In genomic region chrX:40439625-40440532, GRCh38 we compare ENCODE assay signal across 30 cellular contexts.
DNase-seq lines count a peak whose midpoint lies in the region; ATAC-seq and TF ChIP-seq lines count a peak whose summit lies in the region.
"Had no signal": no experiment of that assay in that cellular context is flagged by ENCODE, and none has a peak within 500 bp of the region (broad histone marks: within the 10 kb centered on the region; RNA-seq: fewer than 3 reads in every experiment).

No MANE protein-coding gene starts in this region.

- no peaks in the 10 kb centered on the region for H3K4me1 ChIP-seq in upper lobe of right lung
- H3K4me1 ChIP-seq: heart left ventricle, psoas muscle, uterus had no signal

- H3K36me3 Mint-ChIP-seq in activated CD4-positive, alpha-beta memory T cell treated with anti-CD3 and anti-CD28 coated beads for 36 hours: no peaks in the 10 kb centered on the region
- H3K36me3 Mint-ChIP-seq in activated CD4-positive, alpha-beta memory T cell treated with anti-CD3 and anti-CD28 coated beads, Interleukin-2, amount 10 ng/mL, durations not matched to agents 7 days and 5 days (ENCODE audit: low read depth): no peaks in the 10 kb centered on the region
- no peaks in the 10 kb centered on the region for H3K36me3 Mint-ChIP-seq in activated naive CD8-positive, alpha-beta T cell treated with anti-CD3 and anti-CD28 coated beads, Interleukin-2, amount 50 U/mL, for 24 hours (ENCODE audit: low read depth)
- H3K36me3 Mint-ChIP-seq: brain, mesothelial cell of epicardium, naive B cell had no signal

- TF ChIP-seq CTCF in upper lobe of right lung (IDR thresholded peaks at IDR 0.05): no peak
- no peak for TF ChIP-seq CTCF in foreskin fibroblast (IDR thresholded peaks at IDR 0.05; ENCODE audit: low read depth, low read length)

- no peaks in the 10 kb centered on the region for H3K9me3 ChIP-seq in upper lobe of right lung
- H3K9me3 ChIP-seq: heart left ventricle, psoas muscle, sigmoid colon, thoracic aorta, uterus had no signal

- no peak overlapping the region for H3K27ac Mint-ChIP-seq in activated CD4-positive, alpha-beta memory T cell treated with anti-CD3 and anti-CD28 coated beads for 36 hours
- H3K27ac Mint-ChIP-seq in activated CD4-positive, alpha-beta memory T cell treated with anti-CD3 and anti-CD28 coated beads, Interleukin-2, amount 10 ng/mL, durations not matched to agents 7 days and 5 days: no peak overlapping the region
- H3K27ac Mint-ChIP-seq in activated naive CD8-positive, alpha-beta T cell treated with anti-CD3 and anti-CD28 coated beads, Interleukin-2, amount 50 U/mL, for 24 hours: peak overlapping the region; percentile 14
- H3K27ac Mint-ChIP-seq: B cell, mesothelial cell of epicardium, naive B cell had no signal

- H3K36me3 ChIP-seq in upper lobe of right lung: no peaks in the 10 kb centered on the region
- H3K36me3 ChIP-seq: heart left ventricle, sigmoid colon, thoracic aorta, uterus had no signal

- H3K27me3 Mint-ChIP-seq in activated CD4-positive, alpha-beta memory T cell treated with anti-CD3 and anti-CD28 coated beads for 36 hours: no peaks in the 10 kb centered on the region
- no peaks in the 10 kb centered on the region for H3K27me3 Mint-ChIP-seq in activated CD4-positive, alpha-beta memory T cell treated with anti-CD3 and anti-CD28 coated beads, Interleukin-2, amount 10 ng/mL, durations not matched to agents 7 days and 5 days
- H3K27me3 Mint-ChIP-seq in activated naive CD8-positive, alpha-beta T cell treated with anti-CD3 and anti-CD28 coated beads, Interleukin-2, amount 50 U/mL, for 24 hours: no peaks in the 10 kb centered on the region

- DNase-seq in activated CD4-positive, alpha-beta memory T cell treated with anti-CD3 and anti-CD28 coated beads for 36 hours: peak; percentile 19
- DNase-seq in activated CD4-positive, alpha-beta memory T cell treated with anti-CD3 and anti-CD28 coated beads, Interleukin-2, amount 10 ng/mL, durations not matched to agents 7 days and 5 days: no peak
- peak; percentile 41 for DNase-seq in NOMO-1 treated with dmso at 0.1 percent for 144 hours (lab: John Stamatoyannopoulos, UW; ENCODE audit: unreplicated experiment)
- DNase-seq in activated naive CD8-positive, alpha-beta T cell treated with anti-CD3 and anti-CD28 coated beads, Interleukin-2, amount 50 U/mL, for 24 hours: peak; percentile 15
- DNase-seq in upper lobe of right lung: no peak
- DNase-seq in foreskin fibroblast: no peak
- DNase-seq: activated CD4-positive, CD25-positive, alpha-beta regulatory T cell; activated gamma-delta T cell; DMS153; effector CD4-positive, alpha-beta T cell; GOT3; heart left ventricle; IMR-90; kidney; naive B cell; NCI-H1417 treated with DMSO at 0.1 percent for 48 hours; NCI-H2081 treated with DMSO at 0.1 percent for 48 hours; NCI-H226; psoas muscle; sigmoid colon; stimulated activated naive CD4-positive, alpha-beta T cell treated with Interleukin-2 at 50 U/mL for 16 hours; T-helper 9 cell; uterus had no signal

- no peaks in the 10 kb centered on the region for H3K27me3 ChIP-seq in upper lobe of right lung
- H3K27me3 ChIP-seq: sigmoid colon had no signal

- POLR2A ChIA-PET in activated CD4-positive, alpha-beta memory T cell treated with anti-CD3 and anti-CD28 coated beads for 36 hours (lab: Charles Lee): no interaction called here
- POLR2A ChIA-PET in activated CD4-positive, alpha-beta memory T cell treated with anti-CD3 and anti-CD28 coated beads, Interleukin-2, amount 10 ng/mL, durations not matched to agents 7 days and 5 days (lab: Charles Lee): interaction anchor here (1.1 kb wide), 1 partner anchor 25 kb away, joined by 3 read pairs; no protein-coding TSS in a partner anchor

- H3K4me3 ChIP-seq in upper lobe of right lung (no peak overlapping the region), foreskin fibroblast (ENCODE audit: low read depth in 1 of 2, low read length in 2 of 2) (no peak overlapping the region)
- H3K4me3 ChIP-seq: heart left ventricle, psoas muscle, sigmoid colon, thoracic aorta, uterus had no signal

- CTCF ChIA-PET in activated CD4-positive, alpha-beta memory T cell treated with anti-CD3 and anti-CD28 coated beads for 36 hours (lab: Charles Lee): no interaction called here
- CTCF ChIA-PET in activated CD4-positive, alpha-beta memory T cell treated with anti-CD3 and anti-CD28 coated beads, Interleukin-2, amount 10 ng/mL, durations not matched to agents 7 days and 5 days (lab: Charles Lee): no interaction called here

- no peak overlapping the region for H3K4me3 Mint-ChIP-seq in activated CD4-positive, alpha-beta memory T cell treated with anti-CD3 and anti-CD28 coated beads for 36 hours
- no peak overlapping the region for H3K4me3 Mint-ChIP-seq in activated CD4-positive, alpha-beta memory T cell treated with anti-CD3 and anti-CD28 coated beads, Interleukin-2, amount 10 ng/mL, durations not matched to agents 7 days and 5 days
- H3K4me3 Mint-ChIP-seq in activated naive CD8-positive, alpha-beta T cell treated with anti-CD3 and anti-CD28 coated beads, Interleukin-2, amount 50 U/mL, for 24 hours: no peak overlapping the region
- H3K4me3 Mint-ChIP-seq: B cell, mesothelial cell of epicardium, naive B cell had no signal

- H3K9me3 Mint-ChIP-seq in activated CD4-positive, alpha-beta memory T cell treated with anti-CD3 and anti-CD28 coated beads for 36 hours: no peaks in the 10 kb centered on the region
- H3K9me3 Mint-ChIP-seq in activated CD4-positive, alpha-beta memory T cell treated with anti-CD3 and anti-CD28 coated beads, Interleukin-2, amount 10 ng/mL, durations not matched to agents 7 days and 5 days: no peaks in the 10 kb centered on the region
- H3K9me3 Mint-ChIP-seq in activated naive CD8-positive, alpha-beta T cell treated with anti-CD3 and anti-CD28 coated beads, Interleukin-2, amount 50 U/mL, for 24 hours: no peaks in the 10 kb centered on the region

- H3K4me1 Mint-ChIP-seq in activated CD4-positive, alpha-beta memory T cell treated with anti-CD3 and anti-CD28 coated beads for 36 hours (ENCODE audit: low read depth): peaks cover 5% of the 10 kb centered on the region
- H3K4me1 Mint-ChIP-seq in activated CD4-positive, alpha-beta memory T cell treated with anti-CD3 and anti-CD28 coated beads, Interleukin-2, amount 10 ng/mL, durations not matched to agents 7 days and 5 days: peaks cover 2% of the 10 kb centered on the region
- H3K4me1 Mint-ChIP-seq in activated naive CD8-positive, alpha-beta T cell treated with anti-CD3 and anti-CD28 coated beads, Interleukin-2, amount 50 U/mL, for 24 hours: peaks cover 11% of the 10 kb centered on the region
- H3K4me1 Mint-ChIP-seq: B cell had no signal

- H3K27ac ChIP-seq in upper lobe of right lung: no peak overlapping the region
- H3K27ac ChIP-seq: epithelial cell of prostate, heart left ventricle, psoas muscle, sigmoid colon, thoracic aorta, uterus had no signal

- ATAC-seq in activated naive CD8-positive, alpha-beta T cell treated with anti-CD3 and anti-CD28 coated beads, Interleukin-2, amount 50 U/mL, for 24 hours: peak; percentile 75
- no peak for ATAC-seq in upper lobe of right lung
- no peak for ATAC-seq in GM18907 (IDR thresholded peaks at IDR 0.05; ENCODE audit: unreplicated experiment)
- ATAC-seq in HG02759 (IDR thresholded peaks at IDR 0.05; ENCODE audit: unreplicated experiment): no peak
- ATAC-seq: heart left ventricle, psoas muscle had no signal

- intact Hi-C loops in activated CD4-positive, alpha-beta memory T cell treated with anti-CD3 and anti-CD28 coated beads for 36 hours (cut with micrococcal nuclease): no loop called here
- intact Hi-C loops in upper lobe of right lung (cut with DNase I): no loop called here

Comparison
In these comparisons a context has a peak if more than half of its experiments do, and no peak if none do; other contexts are left out.
1. DNase-seq: peak in activated CD4-positive, alpha-beta memory T cell treated with anti-CD3 and anti-CD28 coated beads for 36 hours (single experiment), NOMO-1 treated with dmso at 0.1 percent for 144 hours (single experiment) and activated naive CD8-positive, alpha-beta T cell treated with anti-CD3 and anti-CD28 coated beads, Interleukin-2, amount 50 U/mL, for 24 hours (single experiment); none in activated CD4-positive, alpha-beta memory T cell treated with anti-CD3 and anti-CD28 coated beads, Interleukin-2, amount 10 ng/mL, durations not matched to agents 7 days and 5 days (single experiment), upper lobe of right lung (single experiment) and foreskin fibroblast (0 of 2).